8 cellular contexts compared by ENCODE assay signal in genomic region chr16:19168173-19169080, GRCh38. TPM values are rescaled to one million over a fixed set of nuclear protein-coding genes. Genes with fewer than 3 reads are reported as not detected.
A peak's percentile ranks its signal among the peaks of the same experiment; 100 is the strongest.
DNase-seq lines count a peak whose midpoint lies in the region; ATAC-seq and TF ChIP-seq lines count a peak whose summit lies in the region.

Gene SYT17 (plus strand): TSS chr16:19168240. CDS start chr16:19168647, 407 bp downstream.

- H3K9me3 Mint-ChIP-seq in activated CD4-positive, alpha-beta T cell treated with anti-CD3 and anti-CD28 coated beads, Interleukin-2, amount 10 ng/mL, durations not matched to agents 24 days and 14 days = no peaks in the 10 kb centered on the region
- H3K9me3 Mint-ChIP-seq in activated CD4-positive, alpha-beta T cell treated with anti-CD3 and anti-CD28 coated beads for 36 hours (ENCODE audit: low read depth) = peaks cover under 1% of the 10 kb centered on the region
- H3K9me3 Mint-ChIP-seq in glutamatergic neuron (ENCODE audit: unreplicated experiment) = no peaks in the 10 kb centered on the region

- intact Hi-C loops in activated CD4-positive, alpha-beta T cell treated with anti-CD3 and anti-CD28 coated beads, Interleukin-2, amount 10 ng/mL, durations not matched to agents 24 days and 14 days (cut with micrococcal nuclease) = loop anchor here (5.0 kb wide), 2 partner anchors 36 to 51 kb away; no protein-coding TSS in a partner anchor
- intact Hi-C loops in activated CD4-positive, alpha-beta T cell treated with anti-CD3 and anti-CD28 coated beads for 36 hours (cut with DNase I, micrococcal nuclease) = loop anchor here in 1 of 2 experiments (5.0 to 10.0 kb wide), 2 partner anchors 56 to 209 kb away; no protein-coding TSS in a partner anchor
- intact Hi-C loops in prostate gland (cut with DNase I) = loop anchor here (1.0 to 2.0 kb wide), 2 partner anchors 82 to 207 kb away; no protein-coding TSS in a partner anchor

- no peaks in the 10 kb centered on the region for H3K9me3 ChIP-seq in prostate gland

- no peak for TF ChIP-seq CTCF in glutamatergic neuron (IDR thresholded peaks at IDR 0.05; ENCODE audit: partially characterized antibody, unreplicated experiment)
- TF ChIP-seq CTCF in prostate gland (IDR thresholded peaks at IDR 0.05) = no peak

- peaks cover 31% of the 10 kb centered on the region for H3K27me3 Mint-ChIP-seq in activated CD4-positive, alpha-beta T cell treated with anti-CD3 and anti-CD28 coated beads, Interleukin-2, amount 10 ng/mL, durations not matched to agents 24 days and 14 days
- H3K27me3 Mint-ChIP-seq in activated CD4-positive, alpha-beta T cell treated with anti-CD3 and anti-CD28 coated beads for 36 hours = peaks cover 18% of the 10 kb centered on the region
- H3K27me3 Mint-ChIP-seq in glutamatergic neuron (ENCODE audit: unreplicated experiment) = peaks cover 5% of the 10 kb centered on the region

- CTCF ChIA-PET in activated CD4-positive, alpha-beta T cell treated with anti-CD3 and anti-CD28 coated beads for 36 hours (lab: Charles Lee) = no interaction called here

- H3K4me1 Mint-ChIP-seq in activated CD4-positive, alpha-beta T cell treated with anti-CD3 and anti-CD28 coated beads, Interleukin-2, amount 10 ng/mL, durations not matched to agents 24 days and 14 days = peaks cover 2% of the 10 kb centered on the region
- no peaks in the 10 kb centered on the region for H3K4me1 Mint-ChIP-seq in activated CD4-positive, alpha-beta T cell treated with anti-CD3 and anti-CD28 coated beads for 36 hours
- H3K4me1 Mint-ChIP-seq in glutamatergic neuron (ENCODE audit: low read depth, unreplicated experiment) = peaks cover 14% of the 10 kb centered on the region

- peak; percentile 22 for TF ChIP-seq POLR2A in prostate gland (IDR thresholded peaks at IDR 0.05)

- no peak for ATAC-seq in activated CD4-positive, alpha-beta T cell treated with anti-CD3 and anti-CD28 coated beads for 36 hours

- DNase-seq in activated CD4-positive, alpha-beta T cell treated with anti-CD3 and anti-CD28 coated beads, Interleukin-2, amount 10 ng/mL, durations not matched to agents 24 days and 14 days = no peak
- no peak for DNase-seq in activated CD4-positive, alpha-beta T cell treated with anti-CD3 and anti-CD28 coated beads for 36 hours
- peak; percentile 13 for DNase-seq in SK-MEL-5 (ENCODE audit: low read depth, low spot score)
- DNase-seq in glutamatergic neuron = peak; percentile 55
- peak; percentile 42 for DNase-seq in prostate gland (ENCODE audit: low spot score)
- DNase-seq in epidermal melanocyte (ENCODE audit: insufficient read length, low spot score) = no peak
- DNase-seq in GDM1 (lab: John Stamatoyannopoulos, UW) = no peak
- DNase-seq in dedifferentiated amniotic fluid mesenchymal stem cell (ENCODE audit: extremely low spot score) = no peak

- H3K36me3 Mint-ChIP-seq in activated CD4-positive, alpha-beta T cell treated with anti-CD3 and anti-CD28 coated beads, Interleukin-2, amount 10 ng/mL, durations not matched to agents 24 days and 14 days (ENCODE audit: low read depth) = no peaks in the 10 kb centered on the region
- H3K36me3 Mint-ChIP-seq in activated CD4-positive, alpha-beta T cell treated with anti-CD3 and anti-CD28 coated beads for 36 hours (ENCODE audit: low read depth) = no peaks in the 10 kb centered on the region
- H3K36me3 Mint-ChIP-seq in glutamatergic neuron (ENCODE audit: unreplicated experiment) = no peaks in the 10 kb centered on the region

- no peaks in the 10 kb centered on the region for H3K36me3 ChIP-seq in prostate gland

- H3K4me1 ChIP-seq in prostate gland (replicated peaks) = peaks cover 4% of the 10 kb centered on the region

- peak within 1 kb of the TSS; percentile 75 to 87 for H3K27ac ChIP-seq in prostate gland

- POLR2A ChIA-PET in activated CD4-positive, alpha-beta T cell treated with anti-CD3 and anti-CD28 coated beads for 36 hours (lab: Charles Lee) = no interaction called here

- H3K27ac Mint-ChIP-seq in activated CD4-positive, alpha-beta T cell treated with anti-CD3 and anti-CD28 coated beads, Interleukin-2, amount 10 ng/mL, durations not matched to agents 24 days and 14 days = no peak within 1 kb of the TSS
- H3K27ac Mint-ChIP-seq in activated CD4-positive, alpha-beta T cell treated with anti-CD3 and anti-CD28 coated beads for 36 hours = no peak within 1 kb of the TSS
- no peak within 1 kb of the TSS for H3K27ac Mint-ChIP-seq in glutamatergic neuron (ENCODE audit: unreplicated experiment)

- in situ Hi-C loops in SK-MEL-5 (cut with HindIII; ENCODE audit: low pct_unique_long_range_greater_than_20kb, low sequenced_read_pairs) = no loop called here

- peak within 1 kb of the TSS; percentile 53 for H3K4me3 Mint-ChIP-seq in activated CD4-positive, alpha-beta T cell treated with anti-CD3 and anti-CD28 coated beads, Interleukin-2, amount 10 ng/mL, durations not matched to agents 24 days and 14 days
- H3K4me3 Mint-ChIP-seq in activated CD4-positive, alpha-beta T cell treated with anti-CD3 and anti-CD28 coated beads for 36 hours = no peak within 1 kb of the TSS
- peak within 1 kb of the TSS; percentile 80 for H3K4me3 Mint-ChIP-seq in glutamatergic neuron (ENCODE audit: unreplicated experiment)

- H3K27me3 ChIP-seq in prostate gland (replicated peaks; ENCODE audit: insufficient read depth) = no peaks in the 10 kb centered on the region

- 1% methylated on average over 57 of the region's 86 CpGs for WGBS in prostate gland

- H3K4me3 ChIP-seq in prostate gland = peak within 1 kb of the TSS; percentile 64 to 76

RNA-seq across cellular contexts. Expression of gene SYT17, which starts in this region (rescaled TPM):
- total RNA-seq in activated CD4-positive, alpha-beta T cell treated with anti-CD3 and anti-CD28 coated beads, Interleukin-2, amount 10 ng/mL, durations not matched to agents 24 days and 14 days = 1.3 and 1.9 TPM in 2 replicates
- not detected for total RNA-seq in activated CD4-positive, alpha-beta T cell treated with anti-CD3 and anti-CD28 coated beads for 36 hours
- total RNA-seq in SK-MEL-5 (2014; rRNA removed; shearing (Covaris generic)) = 17.3 and 18.5 TPM in 2 replicates
- polyA plus RNA-seq in SK-MEL-5 (2015; cell fraction: cytosol; rRNA removed) = 31.9 and 43.0 TPM in 2 replicates
- 37.8 and 67.9 TPM in 2 replicates for polyA plus RNA-seq in SK-MEL-5 (2015; cell fraction: nucleus; rRNA removed)
- total RNA-seq in glutamatergic neuron (ENCODE audit: unreplicated experiment) = 10.0 TPM
- total RNA-seq in prostate gland = 10 to 100 TPM; 24.3 to 32.4 TPM

Comparison
In these comparisons a context has a peak if more than half of its experiments do, and no peak if none do; other contexts are left out.
1. DNase-seq: peak in SK-MEL-5 (single experiment), glutamatergic neuron (single experiment) and prostate gland (single experiment); none in activated CD4-positive, alpha-beta T cell treated with anti-CD3 and anti-CD28 coated beads, Interleukin-2, amount 10 ng/mL, durations not matched to agents 24 days and 14 days (single experiment), activated CD4-positive, alpha-beta T cell treated with anti-CD3 and anti-CD28 coated beads for 36 hours (single experiment), epidermal melanocyte (single experiment), GDM1 (single experiment) and dedifferentiated amniotic fluid mesenchymal stem cell (single experiment).